13 cellular contexts compared by ENCODE assay signal in the genomic region with DNA sequence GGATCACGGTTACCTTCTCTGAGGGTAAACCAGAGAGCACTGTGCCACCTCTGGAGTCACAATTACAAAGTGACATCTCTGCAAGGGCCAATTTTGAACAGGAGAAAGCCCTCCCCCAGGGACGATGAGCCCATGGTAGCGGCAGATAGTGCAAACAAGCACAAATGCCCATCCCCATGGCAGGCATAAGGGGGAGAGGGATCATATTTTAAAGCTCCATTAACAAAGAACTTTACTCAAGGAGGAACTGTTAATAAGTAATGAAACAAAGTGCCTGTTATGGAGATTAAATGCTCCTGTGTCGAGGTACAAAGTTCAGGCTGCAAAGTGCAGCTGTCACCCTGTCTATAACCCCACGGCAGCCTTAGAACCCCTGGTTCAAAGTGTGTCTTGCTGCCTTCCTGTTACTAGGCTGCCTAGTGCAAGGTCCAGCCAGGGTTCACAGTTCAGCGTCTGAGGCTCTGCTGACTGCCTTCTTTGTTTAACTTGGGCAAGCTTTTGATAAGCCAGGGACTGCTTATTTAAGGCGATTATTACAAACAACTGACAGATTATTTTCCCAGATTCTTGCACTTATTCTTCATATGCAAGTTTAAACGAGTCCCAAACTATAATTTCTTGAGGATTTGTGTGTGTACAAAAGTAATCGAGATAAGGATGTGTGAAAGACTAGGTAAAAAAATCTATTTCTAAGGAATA.
DNase-seq lines count a peak whose midpoint lies in the region; ATAC-seq, FAIRE-seq and TF ChIP-seq lines count a peak whose summit lies in the region.
"Had no signal": no experiment of that assay in that cellular context is flagged by ENCODE, and none has a peak within 500 bp of the region (broad histone marks: within the 10 kb centered on the region; RNA-seq: fewer than 3 reads in every experiment).

No MANE protein-coding gene starts in this region.

- H3K4me2 ChIP-seq in H9 (ENCODE audit: insufficient read depth, insufficient read length, low read length), result no peak overlapping the region
- H3K4me2 ChIP-seq: BLaER1 treated with 17β-estradiol and CSF1 and Interleukin-3, amounts not matched to agents 10 nM and 100 nM had no signal

- H2AFZ ChIP-seq in H9 (ENCODE audit: low read length), result no peak overlapping the region

- no peaks in the 10 kb centered on the region for H3K79me1 ChIP-seq in H9 (ENCODE audit: insufficient read depth, low read depth, low read length, poor library complexity, severe bottlenecking)

- no peak overlapping the region for H2BK20ac ChIP-seq in H9 (ENCODE audit: low read depth, low read length, poor library complexity, severe bottlenecking)

- no peak overlapping the region for H2BK15ac ChIP-seq in H9 (ENCODE audit: low read depth, low read length)

- no peak overlapping the region for H3T11ph ChIP-seq in H9 (ENCODE audit: low read length)

- peak overlapping the region; percentile 63 to 86 (median 78) for H3K27ac ChIP-seq in pancreas
- H3K27ac ChIP-seq in H9 (ENCODE audit: insufficient read length, low read depth, low read length), result no peak overlapping the region
- H3K27ac ChIP-seq: BLaER1 treated with 17β-estradiol and CSF1 and Interleukin-3, amounts not matched to agents 10 nM and 100 nM; gastrocnemius medialis; spleen had no signal

- H3K27me3 ChIP-seq in pancreas (no peaks in the 10 kb centered on the region), H9 (ENCODE audit: insufficient read depth, low read length) (no peaks in the 10 kb centered on the region)
- H3K27me3 ChIP-seq: BLaER1 treated with 17β-estradiol and CSF1 and Interleukin-3, amounts not matched to agents 10 nM and 100 nM; gastrocnemius medialis had no signal

- TF ChIP-seq CTCF in pancreas (IDR thresholded peaks at IDR 0.05), result no peak
- TF ChIP-seq CTCF in H9 (conservative IDR thresholded peaks at IDR 0.05), result no peak

- H4K8ac ChIP-seq in H9 (replicated peaks; ENCODE audit: insufficient read length, low read depth, low read length), result no peak overlapping the region

- intact Hi-C loops in left cardiac atrium (cut with DNase I) (no loop called here), pancreas (cut with DNase I) (loop anchor here in 1 of 3 donors (10.0 kb wide), 1 partner anchor 66 kb away; no protein-coding TSS in a partner anchor)

- peak overlapping the region in 2 of 4 donors; percentile 19 to 22 for H3K4me3 ChIP-seq in pancreas
- H3K4me3 ChIP-seq: BLaER1 treated with 17β-estradiol and CSF1 and Interleukin-3, amounts not matched to agents 10 nM and 100 nM; gastrocnemius medialis; spleen had no signal

- no peak overlapping the region for H3K4ac ChIP-seq in H9 (ENCODE audit: low read depth, low read length)

- H3K9ac ChIP-seq in H9 (ENCODE audit: extremely low read depth, insufficient read length, low read length), result no peak overlapping the region
- H3K9ac ChIP-seq: BLaER1 treated with 17β-estradiol and CSF1 and Interleukin-3, amounts not matched to agents 10 nM and 100 nM had no signal

- no peak overlapping the region for H2AK5ac ChIP-seq in H9 (ENCODE audit: insufficient read length, low read length)

- H3K23ac ChIP-seq in H9 (ENCODE audit: insufficient read length, low read depth, low read length), result no peak overlapping the region

- no peaks in the 10 kb centered on the region for H3K79me2 ChIP-seq in H9 (ENCODE audit: insufficient read depth, low read length)

- no peaks in the 10 kb centered on the region; a peak in 1 of 4 replicates for H3K4me1 Mint-ChIP-seq in H9

- H3K9me3 ChIP-seq in pancreas (no peaks in the 10 kb centered on the region), H9 (ENCODE audit: control insufficient read depth, low read depth, low read length) (no peaks in the 10 kb centered on the region)
- H3K9me3 ChIP-seq: BLaER1 treated with 17β-estradiol and CSF1 and Interleukin-3, amounts not matched to agents 10 nM and 100 nM; gastrocnemius medialis; spleen had no signal

- peak; percentile 74 for DNase-seq in DMS53 treated with DMSO at 0.1 percent for 48 hours (lab: John Stamatoyannopoulos, UW; ENCODE audit: unreplicated experiment)
- DNase-seq in NCI-H82 treated with DMSO at 0.1 percent for 48 hours (lab: John Stamatoyannopoulos, UW; ENCODE audit: unreplicated experiment), result peak; percentile 11
- peak; percentile 30 for DNase-seq in left cardiac atrium
- peak; percentile 60 to 92 (median 85) for DNase-seq in pancreas
- no peak for DNase-seq in H9
- no peak for DNase-seq in activated CD4-positive, CD25-positive, alpha-beta regulatory T cell (lab: John Stamatoyannopoulos, UW)
- DNase-seq in OCI-M2 (lab: John Stamatoyannopoulos, UW; ENCODE audit: unreplicated experiment), result no peak
- DNase-seq: gastrocnemius medialis, mesendoderm, spleen had no signal

- no peaks in the 10 kb centered on the region for H3K9me3 Mint-ChIP-seq in H9

- no peak overlapping the region for H4K5ac ChIP-seq in H9 (ENCODE audit: insufficient read length, low read depth, low read length)

- ATAC-seq in left cardiac atrium, result peak in 1 of 2 donors; percentile 91
- ATAC-seq in pancreas, result peak; percentile 92 to 95 (median 94)
- no peak for ATAC-seq in HG03520 (IDR thresholded peaks at IDR 0.05; ENCODE audit: unreplicated experiment)

- FAIRE-seq in pancreas (lab: Jason Lieb, UNC), result peak; percentile 70
- FAIRE-seq: GM19239 had no signal

- H3K14ac ChIP-seq in H9 (ENCODE audit: insufficient read depth, low read length), result no peak overlapping the region

- H3K27ac Mint-ChIP-seq in H9, result no peak overlapping the region

- no peaks in the 10 kb centered on the region for H3K36me3 Mint-ChIP-seq in H9 (ENCODE audit: insufficient read depth in 1 of 3, low read depth in 3 of 3)

- no peak overlapping the region for H2BK5ac ChIP-seq in H9 (ENCODE audit: insufficient read length, low read length)

- H3K4me1 ChIP-seq in pancreas, result peaks cover 23 to 39% (median 33%) of the 10 kb centered on the region in 3 donors
- no peaks in the 10 kb centered on the region for H3K4me1 ChIP-seq in H9 (ENCODE audit: insufficient read depth, low read length)

- no peak overlapping the region for H3K56ac ChIP-seq in H9 (ENCODE audit: insufficient read length, low read depth, low read length)

- no peaks in the 10 kb centered on the region for H4K20me1 ChIP-seq in H9 (ENCODE audit: control insufficient read depth, insufficient read depth, insufficient read length)
- H4K20me1 ChIP-seq: BLaER1 treated with 17β-estradiol and CSF1 and Interleukin-3, amounts not matched to agents 10 nM and 100 nM had no signal

- H3K27me3 Mint-ChIP-seq in H9 (ENCODE audit: low read depth), result 0 out of 2 replicates have a peak, but pooled peaks cover 2% of the 10 kb centered on the region

- no peak overlapping the region for H2BK12ac ChIP-seq in H9 (ENCODE audit: insufficient read length, low read depth, low read length)

- no peaks in the 10 kb centered on the region for H3K36me3 ChIP-seq in pancreas
- H3K36me3 ChIP-seq: BLaER1 treated with 17β-estradiol and CSF1 and Interleukin-3, amounts not matched to agents 10 nM and 100 nM; gastrocnemius medialis; spleen had no signal

- H3K18ac ChIP-seq in H9 (ENCODE audit: insufficient read length, low read depth, low read length), result no peak overlapping the region

- H4K91ac ChIP-seq in H9 (ENCODE audit: insufficient read length, low read depth, low read length), result no peak overlapping the region

- no peak overlapping the region for H2BK120ac ChIP-seq in H9 (ENCODE audit: low read depth, low read length, poor library complexity, severe bottlenecking)

- WGBS in pancreas, 2 donors, result 6 to 7% methylated on average over 9 of the region's 9 CpGs
- WGBS in H9 (ENCODE audit: extremely low coverage, insufficient read length, low lambda C conversion rate), result no CpG with 5 or more reads among the region's 9 CpGs

- H3K23me2 ChIP-seq in H9 (ENCODE audit: insufficient read length, low read depth, low read length, poor library complexity, severe bottlenecking), result no peaks in the 10 kb centered on the region

- no peak overlapping the region for H3K4me3 Mint-ChIP-seq in H9

Comparison
In these comparisons a context has a peak if more than half of its experiments do, and no peak if none do; other contexts are left out.
1. DNase-seq: peak in DMS53 treated with DMSO at 0.1 percent for 48 hours (single experiment), NCI-H82 treated with DMSO at 0.1 percent for 48 hours (single experiment), left cardiac atrium (single experiment) and pancreas (6 of 6); none in H9 (single experiment), activated CD4-positive, CD25-positive, alpha-beta regulatory T cell (0 of 4) and OCI-M2 (single experiment).